14 cellular contexts compared by ENCODE assay signal in genomic region chr1:28716336-28716735, GRCh38. TPM values are rescaled to one million over a fixed set of nuclear protein-coding genes. Genes with fewer than 3 reads are reported as not detected.
A peak's percentile ranks its signal among the peaks of the same experiment; 100 is the strongest.
DNase-seq lines count a peak whose midpoint lies in the region.
"Had no signal": no experiment of that assay in that cellular context is flagged by ENCODE, and none has a peak within 500 bp of the region (broad histone marks: within the 10 kb centered on the region; RNA-seq: fewer than 3 reads in every experiment).

No MANE protein-coding gene starts in this region.

- H3K4me3 Mint-ChIP-seq in CD4-positive, alpha-beta memory T cell: no peak overlapping the region
- H3K4me3 Mint-ChIP-seq: CD4-positive, CD25-positive, alpha-beta regulatory T cell had no signal

- no CpG with 5 or more reads among the region's 2 CpGs for WGBS in mesendoderm (ENCODE audit: extremely low coverage, insufficient coverage, low lambda C conversion rate)

- no peak overlapping the region for H3K56ac ChIP-seq in mesendoderm (ENCODE audit: low read length)

- no peak overlapping the region for H4K5ac ChIP-seq in mesendoderm (ENCODE audit: low read length)

- no peak overlapping the region for H2BK15ac ChIP-seq in mesendoderm (replicated peaks; ENCODE audit: low read depth)

- no peaks in the 10 kb centered on the region for H3K9me3 ChIP-seq in CD4-positive, alpha-beta memory T cell (ENCODE audit: control insufficient read depth in 1 of 2, low read length in 2 of 2)
- H3K9me3 ChIP-seq: BE2C, HAP-1 had no signal

- H3K4me1 Mint-ChIP-seq in CD4-positive, alpha-beta memory T cell: peaks cover 0 to 4% (median 1%) of the 10 kb centered on the region in 4 donors

- no peaks in the 10 kb centered on the region for H3K79me2 ChIP-seq in mesendoderm (ENCODE audit: control insufficient read depth, insufficient read depth, low read length)

- H3K27me3 Mint-ChIP-seq in CD4-positive, alpha-beta memory T cell: no peaks in the 10 kb centered on the region
- H3K27me3 Mint-ChIP-seq: CD4-positive, CD25-positive, alpha-beta regulatory T cell had no signal

- H3K4me1 ChIP-seq in CD4-positive, alpha-beta memory T cell (ENCODE audit: insufficient read depth, low read length): no peaks in the 10 kb centered on the region
- no peaks in the 10 kb centered on the region for H3K4me1 ChIP-seq in mesendoderm (ENCODE audit: control insufficient read depth, low read depth, low read length)
- H3K4me1 ChIP-seq: BE2C, HAP-1 had no signal

- no peaks in the 10 kb centered on the region for H3K79me1 ChIP-seq in mesendoderm (ENCODE audit: low read length)

- POLR2A ChIA-PET in CD4-positive, alpha-beta memory T cell (lab: Charles Lee; ENCODE audit: partially characterized antibody): no interaction called here

- peaks cover 25% of the 10 kb centered on the region for H3K36me3 ChIP-seq in CD4-positive, alpha-beta memory T cell (ENCODE audit: insufficient read depth, low read length)
- H3K36me3 ChIP-seq in mesendoderm (ENCODE audit: control insufficient read depth, insufficient read depth, low read length): peaks cover 10% of the 10 kb centered on the region
- H3K36me3 ChIP-seq: BE2C had no signal

- no peaks in the 10 kb centered on the region for H3K27me3 ChIP-seq in CD4-positive, alpha-beta memory T cell (ENCODE audit: insufficient read depth, low read length)
- H3K27me3 ChIP-seq in mesendoderm (ENCODE audit: insufficient read depth, low read length, poor library complexity): no peaks in the 10 kb centered on the region
- H3K27me3 ChIP-seq: BE2C had no signal

- H3K27ac Mint-ChIP-seq in CD4-positive, alpha-beta memory T cell: peak overlapping the region in 2 of 7 donors; percentile 24 to 48
- H3K27ac Mint-ChIP-seq: CD4-positive, CD25-positive, alpha-beta regulatory T cell had no signal

- no peak overlapping the region for H2BK5ac ChIP-seq in mesendoderm (ENCODE audit: low read length)

- H3K23ac ChIP-seq in mesendoderm (ENCODE audit: low read length): no peak overlapping the region

- H3K4me2 ChIP-seq in mesendoderm (ENCODE audit: low read length): no peak overlapping the region

- H3K18ac ChIP-seq in mesendoderm (ENCODE audit: low read length): no peak overlapping the region

- H3K4me3 ChIP-seq in Jurkat, Clone E6-1 (ENCODE audit: low read length): no peak overlapping the region
- H3K4me3 ChIP-seq in CD4-positive, alpha-beta memory T cell (ENCODE audit: low read length in 2 of 2): no peak overlapping the region
- H3K4me3 ChIP-seq in mesendoderm (ENCODE audit: low read length): no peak overlapping the region
- H3K4me3 ChIP-seq: GM23248, HAP-1 had no signal

- no peak overlapping the region for H3K27ac ChIP-seq in CD4-positive, alpha-beta memory T cell (ENCODE audit: low read depth, low read length)
- no peak overlapping the region for H3K27ac ChIP-seq in mesendoderm (ENCODE audit: low read depth, low read length)
- H3K27ac ChIP-seq: GM23248 had no signal

- intact Hi-C loops in CD4-positive, alpha-beta memory T cell (cut with micrococcal nuclease): no loop called here

- peaks cover 26 to 33% of the 10 kb centered on the region in 2 donors for H3K36me3 Mint-ChIP-seq in CD4-positive, alpha-beta memory T cell

- no peak overlapping the region for H2BK120ac ChIP-seq in mesendoderm (ENCODE audit: low read depth, low read length)

- no peak overlapping the region for H4K8ac ChIP-seq in mesendoderm (ENCODE audit: low read depth, low read length)

- no peak overlapping the region for H2AK5ac ChIP-seq in mesendoderm (ENCODE audit: low read length)

- no peaks in the 10 kb centered on the region for H3K9me3 Mint-ChIP-seq in CD4-positive, alpha-beta memory T cell
- H3K9me3 Mint-ChIP-seq: CD4-positive, CD25-positive, alpha-beta regulatory T cell had no signal

- H3K4ac ChIP-seq in mesendoderm (ENCODE audit: low read depth, low read length): no peak overlapping the region

- CTCF ChIA-PET in CD4-positive, alpha-beta memory T cell (lab: Charles Lee; ENCODE audit: partially characterized antibody): interaction anchor here (1.3 kb wide), 1 partner anchor 69 kb away, joined by 3 read pairs; no protein-coding TSS in a partner anchor

- DNase-seq in Jurkat, Clone E6-1 (ENCODE audit: low read depth, low spot score): peak; percentile 50
- DNase-seq in NCI-H1694 treated with DMSO at 0.1 percent for 48 hours (lab: John Stamatoyannopoulos, UW) (peak; percentile 32), myocyte (ENCODE audit: low read depth) (peak; percentile 70), mesendoderm (no peak), KG1 (lab: John Stamatoyannopoulos, UW) (no peak)
- DNase-seq in CD4-positive, alpha-beta memory T cell: no peak
- DNase-seq: BE2C; C1 segment of cervical spinal cord; CD4-positive, CD25-positive, alpha-beta regulatory T cell; DMS153; DMS79; GDM1; GM23248 had no signal

- no peak overlapping the region for H3K9ac ChIP-seq in mesendoderm (ENCODE audit: low read length)
- H3K9ac ChIP-seq: GM23248 had no signal

RNA-seq across cellular contexts. Expression of gene YTHDF2, which starts 20.4 kb away (rescaled TPM):
- 88.4 TPM for polyA plus RNA-seq in Jurkat, Clone E6-1 (2012; ENCODE audit: insufficient read depth, insufficient read length)
- total RNA-seq in myocyte: 59.5 and 66.6 TPM in 2 replicates
- 46.0 TPM for polyA plus RNA-seq in myocyte (2012)
- 10 to 100 TPM; 65.1 to 76.8 TPM for total RNA-seq in CD4-positive, alpha-beta memory T cell
- polyA plus RNA-seq in CD4-positive, alpha-beta memory T cell: 100 to 1,000 TPM; 124 to 173 TPM
- 126 TPM for polyA plus RNA-seq in mesendoderm (2013, experiment 1 of 2)
- polyA plus RNA-seq in mesendoderm (2013, experiment 2 of 2): 126 TPM

RNA-seq across cellular contexts. Expression of gene GMEB1, which starts 47.8 kb away (rescaled TPM):
- 11.6 TPM for polyA plus RNA-seq in Jurkat, Clone E6-1 (2012; ENCODE audit: insufficient read depth, insufficient read length)
- total RNA-seq in myocyte: 6.2 and 7.9 TPM in 2 replicates
- 8.5 TPM for polyA plus RNA-seq in myocyte (2012)
- total RNA-seq in CD4-positive, alpha-beta memory T cell: 10 to 100 TPM; 21.8 to 21.9 TPM
- polyA plus RNA-seq in CD4-positive, alpha-beta memory T cell: 10 to 100 TPM in 1 of 2 donors, 1 to 10 TPM in 1; 9.7 to 17.9 TPM
- polyA plus RNA-seq in mesendoderm (2013, experiment 1 of 2): 14.9 TPM
- polyA plus RNA-seq in mesendoderm (2013, experiment 2 of 2): 14.4 TPM

Comparison
In these comparisons a context has a peak if more than half of its experiments do, and no peak if none do; other contexts are left out.
1. DNase-seq: peak in Jurkat, Clone E6-1 (single experiment), NCI-H1694 treated with DMSO at 0.1 percent for 48 hours (single experiment) and myocyte (single experiment); none in CD4-positive, alpha-beta memory T cell (0 of 5), mesendoderm (single experiment) and KG1 (single experiment).